In genomic region chr2:237473474-237474453, GRCh38 we compare ENCODE assay signal across 9 cellular contexts. TPM values are rescaled to one million over a fixed set of nuclear protein-coding genes. Genes with fewer than 3 reads are reported as not detected.
A peak's percentile ranks its signal among the peaks of the same experiment; 100 is the strongest.
DNase-seq lines count a peak whose midpoint lies in the region; TF ChIP-seq lines count a peak whose summit lies in the region.
"Had no signal": no experiment of that assay in that cellular context is flagged by ENCODE, and none has a peak within 500 bp of the region (broad histone marks: within the 10 kb centered on the region; RNA-seq: fewer than 3 reads in every experiment).

No MANE protein-coding gene starts in this region.

- no peaks in the 10 kb centered on the region for H3K9me3 Mint-ChIP-seq in activated T-cell treated with anti-CD3 and anti-CD28 coated beads, Interleukin-2, amount 50 U/mL, for 24 hours

- no peak for TF ChIP-seq CTCF in thyroid gland (IDR thresholded peaks at IDR 0.05)
- no peak for TF ChIP-seq CTCF in lower leg skin (IDR thresholded peaks at IDR 0.05)

- H3K4me3 Mint-ChIP-seq in activated T-cell treated with anti-CD3 and anti-CD28 coated beads, Interleukin-2, amount 50 U/mL, for 24 hours = peak overlapping the region; percentile 79

- H3K9me3 ChIP-seq in thyroid gland = no peaks in the 10 kb centered on the region
- H3K9me3 ChIP-seq: mucosa of descending colon had no signal

- 75 to 84% methylated on average over 19 to 20 of the region's 22 CpGs for WGBS in thyroid gland, 2 donors
- 81 to 83% methylated on average over 22 of the region's 22 CpGs for WGBS in lower leg skin, 2 donors

- TF ChIP-seq POLR2A in thyroid gland (IDR thresholded peaks at IDR 0.05) (no peak), lower leg skin (IDR thresholded peaks at IDR 0.05) (no peak)

- intact Hi-C loops in thyroid gland (cut with DNase I) (loop anchor here (5.0 to 10.0 kb wide), 3 partner anchors 56 to 319 kb away; partner anchors contain the start of gene PRLH), lower leg skin (cut with DNase I; ENCODE audit: low total_unique reads) (no loop called here)

- H3K27ac ChIP-seq in layer of hippocampus (ENCODE audit: low read depth, low read length) = peak overlapping the region; percentile 12
- H3K27ac ChIP-seq in thyroid gland = peak overlapping the region in 2 of 3 donors; percentile 92 to 93

- peak; percentile 25 for DNase-seq in activated T-cell treated with anti-CD3 and anti-CD28 coated beads, Interleukin-2, amount 50 U/mL, for 1 hour
- DNase-seq in activated T-cell treated with anti-CD3 and anti-CD28 coated beads for 4 hours = no peak
- peak; percentile 49 for DNase-seq in activated T-cell treated with anti-CD3 and anti-CD28 coated beads, Interleukin-2, amount 50 U/mL, for 24 hours
- DNase-seq in thyroid gland = peak in 1 of 2 donors; percentile 16
- DNase-seq in lower leg skin (ENCODE audit: low spot score in 2 of 2) = no peak
- no peak for DNase-seq in HT-29 (ENCODE audit: low spot score)
- DNase-seq in SIG-M5 treated with dmso at 0.1 percent for 504 hours (lab: John Stamatoyannopoulos, UW; ENCODE audit: unreplicated experiment) = no peak

- H3K27ac Mint-ChIP-seq in activated T-cell treated with anti-CD3 and anti-CD28 coated beads, Interleukin-2, amount 50 U/mL, for 24 hours = peak overlapping the region; percentile 91

- H3K36me3 ChIP-seq in thyroid gland = no peaks in the 10 kb centered on the region

- peaks cover 23% of the 10 kb centered on the region for H3K27me3 Mint-ChIP-seq in activated T-cell treated with anti-CD3 and anti-CD28 coated beads, Interleukin-2, amount 50 U/mL, for 24 hours

- H3K4me3 ChIP-seq in thyroid gland (replicated peaks in 1 of 3) (no peak overlapping the region), lower leg skin (ENCODE audit: low read depth, poor library complexity, severe bottlenecking) (no peak overlapping the region)
- H3K4me3 ChIP-seq: mucosa of descending colon had no signal

- H3K4me1 Mint-ChIP-seq in activated T-cell treated with anti-CD3 and anti-CD28 coated beads, Interleukin-2, amount 50 U/mL, for 24 hours (ENCODE audit: low read depth) = peaks cover 25% of the 10 kb centered on the region

- H3K4me1 ChIP-seq in thyroid gland = peaks cover 6 to 22% of the 10 kb centered on the region in 2 donors

- no peaks in the 10 kb centered on the region for H3K36me3 Mint-ChIP-seq in activated T-cell treated with anti-CD3 and anti-CD28 coated beads, Interleukin-2, amount 50 U/mL, for 24 hours (ENCODE audit: low read depth)

- H3K27me3 ChIP-seq in layer of hippocampus (ENCODE audit: control insufficient read depth, insufficient read depth, low read length) = no peaks in the 10 kb centered on the region
- H3K27me3 ChIP-seq in thyroid gland = no peaks in the 10 kb centered on the region

RNA-seq across cellular contexts. Expression of gene MLPH, which starts 13.3 kb away (rescaled TPM):
- total RNA-seq in thyroid gland = 100 to 1,000 TPM in 1 of 4 donors, 10 to 100 TPM in 3; 41.3 to 107 (median 58.6) TPM
- 10 to 100 TPM; 13.3 to 37.9 (median 19.9) TPM for total RNA-seq in lower leg skin
- 66.1 and 67.8 TPM in 2 replicates for total RNA-seq in HT-29 (2014; rRNA removed; shearing (Covaris generic))

RNA-seq across cellular contexts. Expression of gene COL6A3, which starts 59.8 kb away (rescaled TPM):
- total RNA-seq in thyroid gland (100 to 1,000 TPM in 3 of 4 donors, 10 to 100 TPM in 1; 82.6 to 168 (median 146) TPM), lower leg skin (100 to 1,000 TPM in 1 of 4 donors, 10 to 100 TPM in 3; 43.1 to 204 (median 62.4) TPM)
- total RNA-seq in HT-29 (2014; rRNA removed; shearing (Covaris generic)) = 0.03 TPM in 1 of 2 replicates, not detected in the other

Comparison
In these comparisons a context has a peak if more than half of its experiments do, and no peak if none do; other contexts are left out.
1. DNase-seq: peak in activated T-cell treated with anti-CD3 and anti-CD28 coated beads, Interleukin-2, amount 50 U/mL, for 1 hour (single experiment) and activated T-cell treated with anti-CD3 and anti-CD28 coated beads, Interleukin-2, amount 50 U/mL, for 24 hours (single experiment); none in activated T-cell treated with anti-CD3 and anti-CD28 coated beads for 4 hours (single experiment), lower leg skin (0 of 2), HT-29 (single experiment) and SIG-M5 treated with dmso at 0.1 percent for 504 hours (single experiment).
2. RNA of gene COL6A3, which starts 59.8 kb away (total RNA-seq): 82.6 to 168 TPM in thyroid gland and 43.1 to 204 TPM in lower leg skin; 0.03 TPM in HT-29; every median in the first group is over 10 times any median in the second.